Comparison of ENCODE assay signal across 19 cellular contexts in the genomic region with DNA sequence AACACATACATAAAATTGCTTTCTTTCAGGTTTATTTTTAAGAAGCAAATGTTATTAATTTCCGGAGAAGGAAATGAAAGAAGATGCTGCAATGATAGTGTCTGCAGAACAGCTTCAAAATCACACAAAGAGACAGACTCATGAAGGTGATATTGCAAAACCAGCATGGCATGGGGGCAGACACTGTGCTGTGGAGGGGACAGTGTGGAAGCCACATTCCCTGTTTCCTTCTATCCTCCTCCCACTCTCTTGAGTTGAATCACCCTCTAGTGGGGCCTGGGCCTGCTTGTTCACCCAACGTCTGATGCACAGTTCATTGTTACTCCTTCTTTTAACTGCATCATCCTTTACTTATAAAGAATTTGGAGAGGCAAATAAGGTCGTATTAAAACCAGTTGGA.
"Had no signal": no experiment of that assay in that cellular context is flagged by ENCODE, and none has a peak within 500 bp of the region (broad histone marks: within the 10 kb centered on the region; RNA-seq: fewer than 3 reads in every experiment).

No MANE protein-coding gene starts in this region.

- H3K36me3 Mint-ChIP-seq: activated naive CD8-positive, alpha-beta T cell treated with anti-CD3 and anti-CD28 coated beads for 36 hours had no signal

- H3K27ac ChIP-seq: neutrophil, pancreas, psoas muscle, right atrium auricular region, stomach, transverse colon had no signal

- DNase-seq: activated CD4-positive, alpha-beta T cell treated with anti-CD3 and anti-CD28 coated beads, Interleukin-2, amount 10 ng/mL, durations not matched to agents 7 days and 5 days; activated naive CD4-positive, alpha-beta T cell; activated naive CD8-positive, alpha-beta T cell treated with anti-CD3 and anti-CD28 coated beads for 36 hours; central memory CD4-positive, alpha-beta T cell; effector memory CD4-positive, alpha-beta T cell; foreskin melanocyte; naive thymus-derived CD4-positive, alpha-beta T cell; pancreas; psoas muscle; stimulated activated CD4-positive, alpha-beta T cell treated with anti-CD3 and anti-CD28 coated beads, Interleukin-4, amount 100 ng/mL, for 4 hours; stomach; transverse colon had no signal

- H3K4me3 Mint-ChIP-seq: activated CD4-positive, alpha-beta T cell treated with anti-CD3 and anti-CD28 coated beads, Interleukin-2, amount 10 ng/mL, durations not matched to agents 7 days and 5 days; activated naive CD8-positive, alpha-beta T cell treated with anti-CD3 and anti-CD28 coated beads for 36 hours; activated T-helper 1 cell treated with anti-CD3 and anti-CD28 coated beads, Interleukin-12 subunit alpha, Interleukin-12 subunit beta, Interleukin-2, Interleukin-4 antibody, amounts not matched to agents 30 ng/mL and 10 ng/mL and 1 ng/mL, durations not matched to agents 14 hours and 24 hours and 36 hours; naive thymus-derived CD4-positive, alpha-beta T cell; T-helper 1 cell treated with Interleukin-12 subunit alpha and Interleukin-12 subunit beta and Interleukin-4 antibody, amounts not matched to agents 30 μg/mL and 1 μg/mL, for 36 hours had no signal

- ATAC-seq: esophagus mucosa; left lobe of liver; naive thymus-derived CD4-positive, alpha-beta T cell; pancreas; psoas muscle had no signal

- H3K27ac Mint-ChIP-seq: activated CD4-positive, alpha-beta T cell treated with anti-CD3 and anti-CD28 coated beads, Interleukin-2, amount 10 ng/mL, durations not matched to agents 7 days and 5 days; activated naive CD8-positive, alpha-beta T cell treated with anti-CD3 and anti-CD28 coated beads for 36 hours; activated T-helper 1 cell treated with anti-CD3 and anti-CD28 coated beads, Interleukin-12 subunit alpha, Interleukin-12 subunit beta, Interleukin-2, Interleukin-4 antibody, amounts not matched to agents 30 ng/mL and 10 ng/mL and 1 ng/mL, durations not matched to agents 14 hours and 24 hours and 36 hours; naive thymus-derived CD4-positive, alpha-beta T cell; T-helper 1 cell treated with Interleukin-12 subunit alpha and Interleukin-12 subunit beta and Interleukin-4 antibody, amounts not matched to agents 30 μg/mL and 1 μg/mL, for 36 hours had no signal

- H3K4me3 ChIP-seq: lung, pancreas, psoas muscle, right atrium auricular region, stomach, transverse colon had no signal
